In the genomic region with DNA sequence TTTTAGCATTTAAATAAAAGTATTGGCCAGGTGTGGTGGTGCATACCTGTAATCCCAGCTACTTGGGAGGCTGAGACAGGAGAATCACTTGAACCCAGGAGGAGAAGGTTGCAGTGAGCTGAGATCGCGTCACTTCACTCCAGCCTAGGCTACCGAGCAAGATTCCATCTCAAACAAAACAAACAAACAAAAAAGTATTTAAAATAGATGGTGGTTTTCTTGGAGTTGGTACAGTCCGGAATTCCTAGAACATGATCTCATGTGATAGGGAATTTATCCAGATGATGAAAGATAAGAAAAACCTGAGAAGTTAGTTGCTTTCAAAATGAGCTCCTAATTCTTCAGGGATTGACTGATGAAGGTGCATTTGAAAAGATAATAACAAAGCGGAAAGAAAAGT, we compare ENCODE assay signal across 17 cellular contexts.
DNase-seq lines count a peak whose midpoint lies in the region; ATAC-seq, FAIRE-seq and TF ChIP-seq lines count a peak whose summit lies in the region.
"Had no signal": no experiment of that assay in that cellular context is flagged by ENCODE, and none has a peak within 500 bp of the region (broad histone marks: within the 10 kb centered on the region; RNA-seq: fewer than 3 reads in every experiment).

No MANE protein-coding gene starts in this region.

- H3K27me3 Mint-ChIP-seq in astrocyte (ENCODE audit: low read depth, unreplicated experiment): no peaks in the 10 kb centered on the region
- H3K27me3 Mint-ChIP-seq: activated CD4-positive, alpha-beta memory T cell treated with anti-CD3 and anti-CD28 coated beads, Interleukin-2, amount 10 ng/mL, durations not matched to agents 7 days and 5 days; IgD-negative memory B cell; stimulated activated memory B cell treated with anti-CD40 and anti-IgM and Interleukin-4, amounts not matched to agents 10 μg/mL and 1 μg/mL and 100 μg/mL, for 72 hours had no signal

- peaks cover 6% of the 10 kb centered on the region for H3K4me1 ChIP-seq in astrocyte (ENCODE audit: insufficient read depth, low read length)
- H3K4me1 ChIP-seq in thoracic aorta (ENCODE audit: control insufficient read depth in 1 of 2, low read depth in 2 of 2): peaks cover 22 to 47% of the 10 kb centered on the region in 2 donors

- H3K36me3 ChIP-seq in astrocyte (ENCODE audit: insufficient read depth, low read length) (peaks cover 19% of the 10 kb centered on the region), thoracic aorta (peaks cover 11% of the 10 kb centered on the region)

- H3K4me1 Mint-ChIP-seq in astrocyte (ENCODE audit: low read depth, unreplicated experiment): peaks cover 17% of the 10 kb centered on the region

- H3K27ac ChIP-seq in astrocyte (ENCODE audit: low read depth, low read length): peak overlapping the region; percentile 55
- peak overlapping the region; percentile 15 to 51 for H3K27ac ChIP-seq in thoracic aorta

- no peak overlapping the region for H3K9ac ChIP-seq in astrocyte (ENCODE audit: low read length)

- peaks cover 17% of the 10 kb centered on the region for H4K20me1 ChIP-seq in astrocyte (ENCODE audit: insufficient read depth, low read length)

- no peak overlapping the region for H2AFZ ChIP-seq in astrocyte (ENCODE audit: low read depth, low read length)

- ATAC-seq in thoracic aorta (ENCODE audit: insufficient number of reproducible peaks, low FRiP score, low read depth): no peak
- no peak for ATAC-seq in GM19455 (IDR thresholded peaks at IDR 0.05; ENCODE audit: unreplicated experiment)
- ATAC-seq: left ventricle myocardium superior; natural killer cell; right cardiac atrium; stimulated activated memory B cell treated with anti-CD40 and anti-IgM and Interleukin-4, amounts not matched to agents 10 μg/mL and 1 μg/mL and 100 μg/mL, for 72 hours had no signal

- H3K27me3 ChIP-seq in astrocyte (ENCODE audit: insufficient read depth, low read length) (no peaks in the 10 kb centered on the region), thoracic aorta (replicated peaks; ENCODE audit: insufficient read depth) (no peaks in the 10 kb centered on the region)
- H3K27me3 ChIP-seq: ascending aorta had no signal

- H3K9me3 Mint-ChIP-seq in astrocyte (ENCODE audit: unreplicated experiment): no peaks in the 10 kb centered on the region
- H3K9me3 Mint-ChIP-seq: activated CD4-positive, alpha-beta memory T cell treated with anti-CD3 and anti-CD28 coated beads, Interleukin-2, amount 10 ng/mL, durations not matched to agents 7 days and 5 days; IgD-negative memory B cell; natural killer cell; stimulated activated memory B cell treated with anti-CD40 and anti-IgM and Interleukin-4, amounts not matched to agents 10 μg/mL and 1 μg/mL and 100 μg/mL, for 72 hours had no signal

- no peak overlapping the region for H3K4me3 Mint-ChIP-seq in astrocyte (ENCODE audit: unreplicated experiment)
- H3K4me3 Mint-ChIP-seq: activated CD4-positive, alpha-beta memory T cell treated with anti-CD3 and anti-CD28 coated beads, Interleukin-2, amount 10 ng/mL, durations not matched to agents 7 days and 5 days; IgD-negative memory B cell; natural killer cell; stimulated activated memory B cell treated with anti-CD40 and anti-IgM and Interleukin-4, amounts not matched to agents 10 μg/mL and 1 μg/mL and 100 μg/mL, for 72 hours had no signal

- TF ChIP-seq CTCF in astrocyte (IDR thresholded peaks at IDR 0.05; ENCODE audit: insufficient read depth, low read depth, low read length) (no peak), fibroblast of villous mesenchyme (IDR thresholded peaks at IDR 0.05; ENCODE audit: insufficient read depth, low read depth, low read length) (no peak), thoracic aorta (IDR thresholded peaks at IDR 0.05) (no peak), GM20000 (IDR thresholded peaks at IDR 0.05; ENCODE audit: extremely low read depth, missing control alignments) (no peak)

- H3K4me3 ChIP-seq in astrocyte (ENCODE audit: insufficient read depth, low read depth, low read length) (no peak overlapping the region), fibroblast of villous mesenchyme (ENCODE audit: low read depth, low read length) (no peak overlapping the region), thoracic aorta (no peak overlapping the region)
- H3K4me3 ChIP-seq: ascending aorta had no signal

- no peak overlapping the region for H3K27ac Mint-ChIP-seq in astrocyte (ENCODE audit: unreplicated experiment)
- H3K27ac Mint-ChIP-seq: activated CD4-positive, alpha-beta memory T cell treated with anti-CD3 and anti-CD28 coated beads, Interleukin-2, amount 10 ng/mL, durations not matched to agents 7 days and 5 days; stimulated activated memory B cell treated with anti-CD40 and anti-IgM and Interleukin-4, amounts not matched to agents 10 μg/mL and 1 μg/mL and 100 μg/mL, for 72 hours had no signal

- H3K9me3 ChIP-seq in astrocyte (ENCODE audit: insufficient read depth, low read depth, low read length) (no peaks in the 10 kb centered on the region), thoracic aorta (no peaks in the 10 kb centered on the region)
- H3K9me3 ChIP-seq: ascending aorta had no signal

- H3K4me2 ChIP-seq in astrocyte (ENCODE audit: low read length): no peak overlapping the region

- peaks cover 12% of the 10 kb centered on the region for H3K36me3 Mint-ChIP-seq in astrocyte (ENCODE audit: low read depth, unreplicated experiment)

- peak; percentile 47 for DNase-seq in HS-27A (ENCODE audit: low read depth)
- peak; percentile 87 for DNase-seq in astrocyte (ENCODE audit: low read depth)
- peak; percentile 62 for DNase-seq in fibroblast of villous mesenchyme (ENCODE audit: low read depth)
- DNase-seq in thoracic aorta (ENCODE audit: low spot score): no peak
- DNase-seq in DMS53 treated with DMSO at 0.1 percent for 48 hours (lab: John Stamatoyannopoulos, UW; ENCODE audit: unreplicated experiment): no peak
- no peak for DNase-seq in GM20000 (ENCODE audit: low spot score)
- no peak for DNase-seq in mesenteric fat pad (ENCODE audit: low spot score)
- DNase-seq: activated CD4-positive, alpha-beta memory T cell treated with anti-CD3 and anti-CD28 coated beads, Interleukin-2, amount 10 ng/mL, durations not matched to agents 7 days and 5 days; left ventricle myocardium superior; natural killer cell; NCI-H1105; right cardiac atrium had no signal

- peak; percentile 68 for FAIRE-seq in astrocyte (lab: Jason Lieb, UNC)
- FAIRE-seq: GM18507 had no signal

- H3K79me2 ChIP-seq in astrocyte (ENCODE audit: insufficient read depth, low read length): peaks cover 68% of the 10 kb centered on the region

Comparison
In these comparisons a context has a peak if more than half of its experiments do, and no peak if none do; other contexts are left out.
1. DNase-seq: peak in HS-27A (single experiment), astrocyte (single experiment) and fibroblast of villous mesenchyme (single experiment); none in thoracic aorta (single experiment), DMS53 treated with DMSO at 0.1 percent for 48 hours (single experiment), GM20000 (single experiment) and mesenteric fat pad (single experiment).